26 cellular contexts compared by ENCODE assay signal in genomic region chr9:115837618-115838017, GRCh38.
DNase-seq lines count a peak whose midpoint lies in the region; FAIRE-seq and TF ChIP-seq lines count a peak whose summit lies in the region.
"Had no signal": no experiment of that assay in that cellular context is flagged by ENCODE, and none has a peak within 500 bp of the region (broad histone marks: within the 10 kb centered on the region; RNA-seq: fewer than 3 reads in every experiment).

No MANE protein-coding gene starts in this region.

- H2AFZ ChIP-seq in neural progenitor cell (replicated peaks): peak overlapping the region; percentile 68

- H3K9me3 Mint-ChIP-seq in neural progenitor cell: no peaks in the 10 kb centered on the region

- peaks cover 3% of the 10 kb centered on the region for H3K27me3 Mint-ChIP-seq in neural progenitor cell (ENCODE audit: insufficient read depth, low read depth)
- H3K27me3 Mint-ChIP-seq: CD8-positive, alpha-beta memory T cell had no signal

- H3K4me1 Mint-ChIP-seq in neural progenitor cell: peaks cover 2% of the 10 kb centered on the region
- H3K4me1 Mint-ChIP-seq: CD8-positive, alpha-beta memory T cell had no signal

- no peaks in the 10 kb centered on the region for H3K9me3 ChIP-seq in HUES6 (ENCODE audit: control insufficient read depth, insufficient read depth, low read depth, low read length)
- H3K9me3 ChIP-seq in neural progenitor cell (ENCODE audit: low read depth): no peaks in the 10 kb centered on the region
- H3K9me3 ChIP-seq: MG63 had no signal

- no peaks in the 10 kb centered on the region for H3K79me2 ChIP-seq in neural progenitor cell (ENCODE audit: low read depth)

- H3K4me3 ChIP-seq in HUES6 (ENCODE audit: low read depth, low read length) (peak overlapping the region; percentile 32; the same call in 1 of the 2 replicates), fibroblast of villous mesenchyme (ENCODE audit: low read depth, low read length) (no peak overlapping the region), neural progenitor cell (no peak overlapping the region)
- H3K4me3 ChIP-seq: MG63 had no signal

- H3K36me3 ChIP-seq in HUES6 (ENCODE audit: control insufficient read depth, insufficient read depth, low read length) (peaks cover 23% of the 10 kb centered on the region; the same call in 1 of the 2 replicates), neural progenitor cell (no peaks in the 10 kb centered on the region)
- H3K36me3 ChIP-seq: MG63 had no signal

- no peak overlapping the region for H3K4me2 ChIP-seq in neural progenitor cell

- DNase-seq in fibroblast of villous mesenchyme (ENCODE audit: low read depth) (peak; percentile 34), neural progenitor cell (ENCODE audit: low spot score) (no peak), frontal cortex (ENCODE audit: low spot score in 2 of 2) (no peak), cerebellar nuclear complex (lab: John Stamatoyannopoulos, UW) (no peak), NCI-H69 (lab: John Stamatoyannopoulos, UW) (no peak)
- no peak for DNase-seq in activated CD4-positive, CD25-positive, alpha-beta regulatory T cell treated with anti-CD3 and anti-CD28 coated beads, Interleukin-2, amount 50 U/mL, for 72 hours
- DNase-seq: CD8-positive, alpha-beta memory T cell; DMS 273 treated with DMSO at 0.1 percent for 48 hours; DMS79; EL; GF-D8; KG1; MG63; NCI-H1105 treated with DMSO at 0.1 percent for 48 hours; NCI-H146; NCI-H1930; NCI-H446; NCI-H524 treated with DMSO at 0.1 percent for 48 hours; NCI-H82; NK-92 treated with Interleukin-12 subunit alpha and Interleukin-12 subunit beta, amount 100 ng/mL, for 24 hours; PC-3 had no signal

- no peak overlapping the region for H3K27ac Mint-ChIP-seq in neural progenitor cell
- H3K27ac Mint-ChIP-seq: CD8-positive, alpha-beta memory T cell had no signal

- H3K4me1 ChIP-seq in HUES6 (ENCODE audit: control insufficient read depth, insufficient read depth, low read length) (peaks cover 29% of the 10 kb centered on the region), neural progenitor cell (no peaks in the 10 kb centered on the region)

- no peak overlapping the region for H3K4me3 Mint-ChIP-seq in neural progenitor cell
- H3K4me3 Mint-ChIP-seq: CD8-positive, alpha-beta memory T cell had no signal

- no peaks in the 10 kb centered on the region for H4K20me1 ChIP-seq in neural progenitor cell (ENCODE audit: low read depth)

- H3K9ac ChIP-seq in HUES6 (ENCODE audit: low read length) (peak overlapping the region; percentile 50), neural progenitor cell (no peak overlapping the region)

- H3K27ac ChIP-seq in HUES6 (ENCODE audit: low read depth, low read length) (peak overlapping the region; percentile 66; the same call in 1 of the 2 replicates), neural progenitor cell (no peak overlapping the region)
- H3K27ac ChIP-seq: C4-2B had no signal

- H3K27me3 ChIP-seq in HUES6 (ENCODE audit: control insufficient read depth, insufficient read depth, low read length) (no peaks in the 10 kb centered on the region), neural progenitor cell (no peaks in the 10 kb centered on the region)
- H3K27me3 ChIP-seq: MG63 had no signal

- no peaks in the 10 kb centered on the region for H3K36me3 Mint-ChIP-seq in neural progenitor cell
- H3K36me3 Mint-ChIP-seq: CD8-positive, alpha-beta memory T cell had no signal

- no peak for FAIRE-seq in frontal cortex (lab: Jason Lieb, UNC)
- FAIRE-seq: GM12892, GM19239, HTR-8/SVneo had no signal

- no peaks in the 10 kb centered on the region for H3F3A ChIP-seq in neural progenitor cell (ENCODE audit: low read depth)

- TF ChIP-seq CTCF in fibroblast of villous mesenchyme (IDR thresholded peaks at IDR 0.05; ENCODE audit: insufficient read depth, low read depth, low read length) (no peak), neural progenitor cell (IDR thresholded peaks at IDR 0.05) (no peak)
